11 cellular contexts compared by ENCODE assay signal in genomic region chr12:93223440-93224426, GRCh38.
DNase-seq lines count a peak whose midpoint lies in the region; ATAC-seq, FAIRE-seq and TF ChIP-seq lines count a peak whose summit lies in the region.
"Had no signal": no experiment of that assay in that cellular context is flagged by ENCODE, and none has a peak within 500 bp of the region (broad histone marks: within the 10 kb centered on the region; RNA-seq: fewer than 3 reads in every experiment).

No MANE protein-coding gene starts in this region.

- no peaks in the 10 kb centered on the region for H3K36me3 Mint-ChIP-seq in activated CD4-positive, alpha-beta T cell treated with anti-CD3 and anti-CD28 coated beads, Interleukin-2, amount 10 ng/mL, durations not matched to agents 24 days and 14 days (ENCODE audit: low read depth)
- H3K36me3 Mint-ChIP-seq in progenitor cell of endocrine pancreas (ENCODE audit: insufficient read depth), result no peaks in the 10 kb centered on the region

- no peak overlapping the region for H3K27ac Mint-ChIP-seq in activated CD4-positive, alpha-beta T cell treated with anti-CD3 and anti-CD28 coated beads, Interleukin-2, amount 10 ng/mL, durations not matched to agents 24 days and 14 days
- no peak overlapping the region for H3K27ac Mint-ChIP-seq in progenitor cell of endocrine pancreas

- H3K4me1 ChIP-seq in small intestine (ENCODE audit: control insufficient read depth in 2 of 2, insufficient read depth in 1 of 2, low read depth in 1 of 2, low read length in 1 of 2), result no peaks in the 10 kb centered on the region
- H3K4me1 ChIP-seq in foreskin keratinocyte, result peaks cover 9% of the 10 kb centered on the region

- ATAC-seq in foreskin keratinocyte, result no peak
- ATAC-seq: naive thymus-derived CD4-positive, alpha-beta T cell had no signal

- H3K4me3 ChIP-seq in small intestine (ENCODE audit: low read depth in 1 of 2, low read length in 2 of 2), result no peak overlapping the region

- H3K36me3 ChIP-seq in small intestine (ENCODE audit: control insufficient read depth in 2 of 2, insufficient read depth in 2 of 2, low read length in 2 of 2), result no peaks in the 10 kb centered on the region

- WGBS in small intestine, 3 donors, result 46 to 58% (median 57%) methylated on average over 5 of the region's 5 CpGs

- H3K27ac ChIP-seq in small intestine (ENCODE audit: low read depth in 1 of 2, low read length in 1 of 2) (no peak overlapping the region), foreskin keratinocyte (no peak overlapping the region)

- no peak for FAIRE-seq in small intestine (lab: Jason Lieb, UNC)
- FAIRE-seq: A204.1, G401.6 had no signal

- H3K4me3 Mint-ChIP-seq in activated CD4-positive, alpha-beta T cell treated with anti-CD3 and anti-CD28 coated beads, Interleukin-2, amount 10 ng/mL, durations not matched to agents 24 days and 14 days, result no peak overlapping the region
- no peak overlapping the region for H3K4me3 Mint-ChIP-seq in progenitor cell of endocrine pancreas (ENCODE audit: low read depth)
- H3K4me3 Mint-ChIP-seq: naive thymus-derived CD4-positive, alpha-beta T cell had no signal

- TF ChIP-seq CTCF in progenitor cell of endocrine pancreas (IDR thresholded peaks at IDR 0.05; ENCODE audit: unreplicated experiment) (no peak), foreskin keratinocyte (conservative IDR thresholded peaks at IDR 0.05) (no peak)

- H3K27me3 ChIP-seq in small intestine (ENCODE audit: control insufficient read depth in 2 of 2, insufficient read depth in 2 of 2, low read length in 2 of 2), result no peaks in the 10 kb centered on the region
- no peaks in the 10 kb centered on the region for H3K27me3 ChIP-seq in foreskin keratinocyte

- H3K27me3 Mint-ChIP-seq in activated CD4-positive, alpha-beta T cell treated with anti-CD3 and anti-CD28 coated beads, Interleukin-2, amount 10 ng/mL, durations not matched to agents 24 days and 14 days, result peaks cover 4% of the 10 kb centered on the region
- no peaks in the 10 kb centered on the region for H3K27me3 Mint-ChIP-seq in progenitor cell of endocrine pancreas

- no peak for TF ChIP-seq POLR2A in erythroblast (IDR thresholded peaks at IDR 0.05; ENCODE audit: low read length)

- H3K9me3 ChIP-seq in small intestine (ENCODE audit: control insufficient read depth, low read depth), result no peaks in the 10 kb centered on the region

- DNase-seq in NCI-H748 (lab: John Stamatoyannopoulos, UW; ENCODE audit: unreplicated experiment), result peak; percentile 51
- DNase-seq in NCI-H748 treated with DMSO at 0.1 percent for 48 hours (lab: John Stamatoyannopoulos, UW), result no peak
- DNase-seq in NCI-H446 (lab: John Stamatoyannopoulos, UW), result peak; percentile 19 to 53
- peak; percentile 13 to 27 for DNase-seq in erythroblast (lab: John Stamatoyannopoulos, UW)
- peak; percentile 24 for DNase-seq in small intestine
- no peak for DNase-seq in activated CD4-positive, alpha-beta T cell treated with anti-CD3 and anti-CD28 coated beads, Interleukin-2, amount 10 ng/mL, durations not matched to agents 24 days and 14 days
- DNase-seq in progenitor cell of endocrine pancreas (ENCODE audit: low spot score, unreplicated experiment), result no peak
- no peak for DNase-seq in foreskin keratinocyte
- DNase-seq: naive thymus-derived CD4-positive, alpha-beta T cell had no signal

- peaks cover 3% of the 10 kb centered on the region for H3K4me1 Mint-ChIP-seq in activated CD4-positive, alpha-beta T cell treated with anti-CD3 and anti-CD28 coated beads, Interleukin-2, amount 10 ng/mL, durations not matched to agents 24 days and 14 days
- peaks cover 2% of the 10 kb centered on the region for H3K4me1 Mint-ChIP-seq in progenitor cell of endocrine pancreas (ENCODE audit: low read depth)

- H3K9me3 Mint-ChIP-seq in activated CD4-positive, alpha-beta T cell treated with anti-CD3 and anti-CD28 coated beads, Interleukin-2, amount 10 ng/mL, durations not matched to agents 24 days and 14 days, result peaks cover 26% of the 10 kb centered on the region
- peaks cover 17% of the 10 kb centered on the region for H3K9me3 Mint-ChIP-seq in progenitor cell of endocrine pancreas (ENCODE audit: low read depth)

- intact Hi-C loops in activated CD4-positive, alpha-beta T cell treated with anti-CD3 and anti-CD28 coated beads, Interleukin-2, amount 10 ng/mL, durations not matched to agents 24 days and 14 days (cut with micrococcal nuclease), result no loop called here

Comparison
In these comparisons a context has a peak if more than half of its experiments do, and no peak if none do; other contexts are left out.
1. DNase-seq: peak in NCI-H748 (single experiment), NCI-H446 (2 of 2), erythroblast (2 of 2) and small intestine (single experiment); none in NCI-H748 treated with DMSO at 0.1 percent for 48 hours (single experiment), activated CD4-positive, alpha-beta T cell treated with anti-CD3 and anti-CD28 coated beads, Interleukin-2, amount 10 ng/mL, durations not matched to agents 24 days and 14 days (single experiment), progenitor cell of endocrine pancreas (single experiment) and foreskin keratinocyte (0 of 2).